27 cellular contexts compared by ENCODE assay signal in genomic region chr15:100680726-100681125, GRCh38.
"Had no signal": no experiment of that assay in that cellular context is flagged by ENCODE, and none has a peak within 500 bp of the region (broad histone marks: within the 10 kb centered on the region; RNA-seq: fewer than 3 reads in every experiment).

No MANE protein-coding gene starts in this region.

- ATAC-seq: left colon; left lung; lower lobe of right lung; naive thymus-derived CD8-positive, alpha-beta T cell; pancreas; stimulated activated naive B cell treated with anti-CD40 and anti-IgM and Interleukin-4, amounts not matched to agents 10 μg/mL and 1 μg/mL and 100 μg/mL, for 72 hours; stimulated activated naive CD8-positive, alpha-beta T cell treated with anti-CD3 and anti-CD28 coated beads, Interleukin-15, Interleukin-2, amounts not matched to agents 100 U/mL and 50 U/mL, for 24 hours had no signal

- H3K27me3 ChIP-seq: left lung, pancreas, stomach, testis, thyroid gland, transverse colon, upper lobe of left lung had no signal

- H3K4me1 ChIP-seq: left lung, lower lobe of right lung, pancreas, prostate gland, stomach, thyroid gland, transverse colon, upper lobe of left lung had no signal

- H3K27ac Mint-ChIP-seq: immature natural killer cell; naive thymus-derived CD8-positive, alpha-beta T cell; stimulated activated naive B cell treated with anti-CD40 and anti-IgM and Interleukin-4, amounts not matched to agents 10 μg/mL and 1 μg/mL and 100 μg/mL, for 72 hours had no signal

- H3K4me1 Mint-ChIP-seq: neural crest cell; stimulated activated naive B cell treated with anti-CD40 and anti-IgM and Interleukin-4, amounts not matched to agents 10 μg/mL and 1 μg/mL and 100 μg/mL, for 72 hours had no signal

- H3K4me3 ChIP-seq: left lung, lower lobe of right lung, pancreas, prostate gland, skin epidermis, stomach, testis, thyroid gland, transverse colon, upper lobe of left lung had no signal

- H3K4me3 Mint-ChIP-seq: immature natural killer cell; naive thymus-derived CD8-positive, alpha-beta T cell; nephron; neural crest cell; stimulated activated naive B cell treated with anti-CD40 and anti-IgM and Interleukin-4, amounts not matched to agents 10 μg/mL and 1 μg/mL and 100 μg/mL, for 72 hours had no signal

- H3K27ac ChIP-seq: left lung, lower lobe of right lung, pancreas, prostate gland, stomach, testis, thyroid gland, transverse colon, upper lobe of left lung had no signal

- H3K9me3 ChIP-seq: lower lobe of right lung, pancreas, prostate gland, testis, thyroid gland, transverse colon, upper lobe of left lung had no signal

- DNase-seq: immature natural killer cell; kidney; left colon; left lung; lower lobe of right lung; mammary epithelial cell; mesenchymal stem cell; naive thymus-derived CD8-positive, alpha-beta T cell; nucleus accumbens; posterior cingulate gyrus; retina; stimulated activated CD4-positive, alpha-beta T cell treated with anti-CD3 and anti-CD28 coated beads, Interleukin-12 subunit alpha, Interleukin-12 subunit beta, amount 100 ng/mL, for 4 hours; stimulated activated CD4-positive, alpha-beta T cell treated with anti-CD3 and anti-CD28 coated beads, Interleukin-15, amount 100 ng/mL, for 24 hours; stimulated activated CD4-positive, alpha-beta T cell treated with anti-CD3 and anti-CD28 coated beads, Interleukin-2, amount 100 ng/mL, for 24 hours; stimulated activated CD4-positive, alpha-beta T cell treated with anti-CD3 and anti-CD28 coated beads, Interleukin-4, amount 100 ng/mL, for 1 hour; stimulated activated naive B cell treated with anti-CD40 and anti-IgM and Interleukin-4, amounts not matched to agents 10 μg/mL and 1 μg/mL and 100 μg/mL, for 72 hours; stimulated activated naive CD8-positive, alpha-beta T cell treated with anti-CD3 and anti-CD28 coated beads, Interleukin-15, Interleukin-2, amounts not matched to agents 100 U/mL and 50 U/mL, for 24 hours; stomach; testis; thyroid gland; transverse colon; upper lobe of left lung had no signal

- H3K36me3 ChIP-seq: left lung, lower lobe of right lung, pancreas, prostate gland, stomach, thyroid gland, transverse colon, upper lobe of left lung had no signal
